Comparison of ENCODE assay signal across 1 cellular context in the genomic region with DNA sequence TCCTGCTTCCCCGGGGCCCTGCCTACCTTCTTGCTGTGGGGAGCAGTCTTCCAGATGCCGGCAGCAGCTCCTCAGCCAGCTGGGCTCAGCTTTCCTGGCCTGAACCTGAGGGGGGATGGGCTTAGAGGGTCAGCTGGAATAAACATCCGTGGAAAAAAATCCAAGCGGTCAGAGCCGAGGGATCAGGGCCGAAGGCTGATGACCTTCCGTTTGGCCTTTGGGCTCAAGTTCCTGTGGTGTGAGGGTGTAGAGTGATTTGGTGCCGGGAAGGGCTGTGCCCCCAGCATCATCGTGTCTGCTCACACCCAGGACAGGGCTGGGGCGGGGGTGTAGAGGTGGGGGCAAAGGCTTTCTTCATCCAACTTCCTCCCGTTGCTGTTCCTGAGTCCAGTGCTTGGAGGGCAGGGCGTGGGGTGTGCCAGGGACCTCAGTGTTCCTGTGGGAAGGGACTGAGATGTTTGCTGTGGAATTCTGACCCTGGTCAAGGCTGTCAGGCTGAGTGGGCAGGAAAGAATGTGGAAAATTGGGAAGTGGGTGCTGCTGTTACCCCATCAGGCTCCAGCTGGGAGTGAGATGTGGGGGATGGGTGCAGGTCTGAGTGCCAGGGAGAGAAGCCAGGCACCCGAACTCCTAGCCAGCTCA.
TF ChIP-seq lines count a peak whose summit lies in the region.

No MANE protein-coding gene starts in this region.

TF ChIP-seq in HepG2, 621 proteins besides CTCF, POLR2A, EP300 and RAD21 (continued from another document):
- TF ChIP-seq, protein P1, sequence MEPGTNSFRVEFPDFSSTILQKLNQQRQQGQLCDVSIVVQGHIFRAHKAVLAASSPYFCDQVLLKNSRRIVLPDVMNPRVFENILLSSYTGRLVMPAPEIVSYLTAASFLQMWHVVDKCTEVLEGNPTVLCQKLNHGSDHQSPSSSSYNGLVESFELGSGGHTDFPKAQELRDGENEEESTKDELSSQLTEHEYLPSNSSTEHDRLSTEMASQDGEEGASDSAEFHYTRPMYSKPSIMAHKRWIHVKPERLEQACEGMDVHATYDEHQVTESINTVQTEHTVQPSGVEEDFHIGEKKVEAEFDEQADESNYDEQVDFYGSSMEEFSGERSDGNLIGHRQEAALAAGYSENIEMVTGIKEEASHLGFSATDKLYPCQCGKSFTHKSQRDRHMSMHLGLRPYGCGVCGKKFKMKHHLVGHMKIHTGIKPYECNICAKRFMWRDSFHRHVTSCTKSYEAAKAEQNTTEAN (CRISPR knock-in tag; conservative IDR thresholded peaks at IDR 0.05) = 0 out of 2 replicates have a peak, but pooled peaks have one; percentile 59
- no peak for TF ChIP-seq ZFP36L2 (CRISPR knock-in tag; IDR thresholded peaks at IDR 0.05)
- TF ChIP-seq, protein P2, sequence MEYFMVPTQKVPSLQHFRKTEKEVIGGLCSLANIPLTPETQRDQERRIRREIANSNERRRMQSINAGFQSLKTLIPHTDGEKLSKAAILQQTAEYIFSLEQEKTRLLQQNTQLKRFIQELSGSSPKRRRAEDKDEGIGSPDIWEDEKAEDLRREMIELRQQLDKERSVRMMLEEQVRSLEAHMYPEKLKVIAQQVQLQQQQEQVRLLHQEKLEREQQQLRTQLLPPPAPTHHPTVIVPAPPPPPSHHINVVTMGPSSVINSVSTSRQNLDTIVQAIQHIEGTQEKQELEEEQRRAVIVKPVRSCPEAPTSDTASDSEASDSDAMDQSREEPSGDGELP (IDR thresholded peaks at IDR 0.05; ENCODE audit: borderline replicate concordance, low read depth) = peak; percentile 99
- TF ChIP-seq RXRB (CRISPR knock-in tag; IDR thresholded peaks at IDR 0.05; ENCODE audit: borderline replicate concordance) = peak; percentile 78; the same call in 1 of the 2 replicates
- peak; percentile 88; the same call in 1 of the 2 replicates for TF ChIP-seq ZNF607 (CRISPR knock-in tag; IDR thresholded peaks at IDR 0.05; ENCODE audit: borderline replicate concordance)
- TF ChIP-seq, protein P3, sequence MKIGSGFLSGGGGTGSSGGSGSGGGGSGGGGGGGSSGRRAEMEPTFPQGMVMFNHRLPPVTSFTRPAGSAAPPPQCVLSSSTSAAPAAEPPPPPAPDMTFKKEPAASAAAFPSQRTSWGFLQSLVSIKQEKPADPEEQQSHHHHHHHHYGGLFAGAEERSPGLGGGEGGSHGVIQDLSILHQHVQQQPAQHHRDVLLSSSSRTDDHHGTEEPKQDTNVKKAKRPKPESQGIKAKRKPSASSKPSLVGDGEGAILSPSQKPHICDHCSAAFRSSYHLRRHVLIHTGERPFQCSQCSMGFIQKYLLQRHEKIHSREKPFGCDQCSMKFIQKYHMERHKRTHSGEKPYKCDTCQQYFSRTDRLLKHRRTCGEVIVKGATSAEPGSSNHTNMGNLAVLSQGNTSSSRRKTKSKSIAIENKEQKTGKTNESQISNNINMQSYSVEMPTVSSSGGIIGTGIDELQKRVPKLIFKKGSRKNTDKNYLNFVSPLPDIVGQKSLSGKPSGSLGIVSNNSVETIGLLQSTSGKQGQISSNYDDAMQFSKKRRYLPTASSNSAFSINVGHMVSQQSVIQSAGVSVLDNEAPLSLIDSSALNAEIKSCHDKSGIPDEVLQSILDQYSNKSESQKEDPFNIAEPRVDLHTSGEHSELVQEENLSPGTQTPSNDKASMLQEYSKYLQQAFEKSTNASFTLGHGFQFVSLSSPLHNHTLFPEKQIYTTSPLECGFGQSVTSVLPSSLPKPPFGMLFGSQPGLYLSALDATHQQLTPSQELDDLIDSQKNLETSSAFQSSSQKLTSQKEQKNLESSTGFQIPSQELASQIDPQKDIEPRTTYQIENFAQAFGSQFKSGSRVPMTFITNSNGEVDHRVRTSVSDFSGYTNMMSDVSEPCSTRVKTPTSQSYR (CRISPR knock-in tag; IDR thresholded peaks at IDR 0.05; ENCODE audit: borderline replicate concordance) = peak; percentile 89
- no peak for TF ChIP-seq SRY (CRISPR knock-in tag; IDR thresholded peaks at IDR 0.05)
- peak; percentile 68 for TF ChIP-seq SAP130 (CRISPR knock-in tag; IDR thresholded peaks at IDR 0.05; ENCODE audit: low read depth)
- no peak for TF ChIP-seq SOX6 (IDR thresholded peaks at IDR 0.05)
- TF ChIP-seq SOX6 (CRISPR knock-in tag; IDR thresholded peaks at IDR 0.05) = peak; percentile 10; the same call in 1 of the 2 replicates
- peak; percentile 79 for TF ChIP-seq SALL1 (CRISPR knock-in tag; IDR thresholded peaks at IDR 0.05)
- peak; percentile 47; the same call in 1 of the 2 replicates for TF ChIP-seq ARNTL (CRISPR knock-in tag; IDR thresholded peaks at IDR 0.05)
- peak; percentile 75; the same call in 1 of the 2 replicates for TF ChIP-seq NR2F2 (IDR thresholded peaks at IDR 0.05; ENCODE audit: borderline replicate concordance, low read depth)
- TF ChIP-seq KDM3A (CRISPR knock-in tag; IDR thresholded peaks at IDR 0.05; ENCODE audit: low read depth) = no peak
- TF ChIP-seq, protein P4, sequence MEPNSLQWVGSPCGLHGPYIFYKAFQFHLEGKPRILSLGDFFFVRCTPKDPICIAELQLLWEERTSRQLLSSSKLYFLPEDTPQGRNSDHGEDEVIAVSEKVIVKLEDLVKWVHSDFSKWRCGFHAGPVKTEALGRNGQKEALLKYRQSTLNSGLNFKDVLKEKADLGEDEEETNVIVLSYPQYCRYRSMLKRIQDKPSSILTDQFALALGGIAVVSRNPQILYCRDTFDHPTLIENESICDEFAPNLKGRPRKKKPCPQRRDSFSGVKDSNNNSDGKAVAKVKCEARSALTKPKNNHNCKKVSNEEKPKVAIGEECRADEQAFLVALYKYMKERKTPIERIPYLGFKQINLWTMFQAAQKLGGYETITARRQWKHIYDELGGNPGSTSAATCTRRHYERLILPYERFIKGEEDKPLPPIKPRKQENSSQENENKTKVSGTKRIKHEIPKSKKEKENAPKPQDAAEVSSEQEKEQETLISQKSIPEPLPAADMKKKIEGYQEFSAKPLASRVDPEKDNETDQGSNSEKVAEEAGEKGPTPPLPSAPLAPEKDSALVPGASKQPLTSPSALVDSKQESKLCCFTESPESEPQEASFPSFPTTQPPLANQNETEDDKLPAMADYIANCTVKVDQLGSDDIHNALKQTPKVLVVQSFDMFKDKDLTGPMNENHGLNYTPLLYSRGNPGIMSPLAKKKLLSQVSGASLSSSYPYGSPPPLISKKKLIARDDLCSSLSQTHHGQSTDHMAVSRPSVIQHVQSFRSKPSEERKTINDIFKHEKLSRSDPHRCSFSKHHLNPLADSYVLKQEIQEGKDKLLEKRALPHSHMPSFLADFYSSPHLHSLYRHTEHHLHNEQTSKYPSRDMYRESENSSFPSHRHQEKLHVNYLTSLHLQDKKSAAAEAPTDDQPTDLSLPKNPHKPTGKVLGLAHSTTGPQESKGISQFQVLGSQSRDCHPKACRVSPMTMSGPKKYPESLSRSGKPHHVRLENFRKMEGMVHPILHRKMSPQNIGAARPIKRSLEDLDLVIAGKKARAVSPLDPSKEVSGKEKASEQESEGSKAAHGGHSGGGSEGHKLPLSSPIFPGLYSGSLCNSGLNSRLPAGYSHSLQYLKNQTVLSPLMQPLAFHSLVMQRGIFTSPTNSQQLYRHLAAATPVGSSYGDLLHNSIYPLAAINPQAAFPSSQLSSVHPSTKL (CRISPR knock-in tag; IDR thresholded peaks at IDR 0.05) = peak; percentile 58
- no peak for TF ChIP-seq SP1 (IDR thresholded peaks at IDR 0.05)
- no peak for TF ChIP-seq SP1 (CRISPR knock-in tag; IDR thresholded peaks at IDR 0.05)
- TF ChIP-seq GABPA (IDR thresholded peaks at IDR 0.05; ENCODE audit: low read depth, low read length) = peak; percentile 15; the same call in 1 of the 2 replicates
- peak; percentile 67 for TF ChIP-seq GABPA (CRISPR knock-in tag; IDR thresholded peaks at IDR 0.05; ENCODE audit: low read depth)
- peak; percentile 36; the same call in 1 of the 2 replicates for TF ChIP-seq HNF4G (IDR thresholded peaks at IDR 0.05; ENCODE audit: borderline replicate concordance, low read depth, low read length)
- TF ChIP-seq HNF4G (CRISPR knock-in tag; IDR thresholded peaks at IDR 0.05; ENCODE audit: borderline replicate concordance, low read depth) = peak; percentile 57; the same call in 1 of the 2 replicates
- peak; percentile 98 for TF ChIP-seq ZNF264 (CRISPR knock-in tag; IDR thresholded peaks at IDR 0.05)
- TF ChIP-seq NR2C2 (CRISPR knock-in tag; IDR thresholded peaks at IDR 0.05; ENCODE audit: borderline replicate concordance) = peak; percentile 79; the same call in 1 of the 2 replicates
- TF ChIP-seq ZNF354B (CRISPR knock-in tag; IDR thresholded peaks at IDR 0.05) = no peak
- 0 out of 2 replicates have a peak, but pooled peaks have one; percentile 3 for TF ChIP-seq ZNF124 (CRISPR knock-in tag; IDR thresholded peaks at IDR 0.05)
- peak; percentile 42; the same call in 1 of the 2 replicates for TF ChIP-seq ZSCAN29 (CRISPR knock-in tag; conservative IDR thresholded peaks at IDR 0.05)
- TF ChIP-seq, protein P5, sequence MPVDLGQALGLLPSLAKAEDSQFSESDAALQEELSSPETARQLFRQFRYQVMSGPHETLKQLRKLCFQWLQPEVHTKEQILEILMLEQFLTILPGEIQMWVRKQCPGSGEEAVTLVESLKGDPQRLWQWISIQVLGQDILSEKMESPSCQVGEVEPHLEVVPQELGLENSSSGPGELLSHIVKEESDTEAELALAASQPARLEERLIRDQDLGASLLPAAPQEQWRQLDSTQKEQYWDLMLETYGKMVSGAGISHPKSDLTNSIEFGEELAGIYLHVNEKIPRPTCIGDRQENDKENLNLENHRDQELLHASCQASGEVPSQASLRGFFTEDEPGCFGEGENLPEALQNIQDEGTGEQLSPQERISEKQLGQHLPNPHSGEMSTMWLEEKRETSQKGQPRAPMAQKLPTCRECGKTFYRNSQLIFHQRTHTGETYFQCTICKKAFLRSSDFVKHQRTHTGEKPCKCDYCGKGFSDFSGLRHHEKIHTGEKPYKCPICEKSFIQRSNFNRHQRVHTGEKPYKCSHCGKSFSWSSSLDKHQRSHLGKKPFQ (CRISPR knock-in tag; IDR thresholded peaks at IDR 0.05; ENCODE audit: insufficient replicate concordance) = peak; percentile 99
- TF ChIP-seq HIVEP1 (CRISPR knock-in tag; IDR thresholded peaks at IDR 0.05) = no peak
- no peak for TF ChIP-seq TBX3 (IDR thresholded peaks at IDR 0.05; ENCODE audit: borderline replicate concordance)
- 0 out of 2 replicates have a peak, but pooled peaks have one; percentile 69 for TF ChIP-seq ZNF572 (CRISPR knock-in tag; IDR thresholded peaks at IDR 0.05)
- no peak for TF ChIP-seq ARNT2 (CRISPR knock-in tag; IDR thresholded peaks at IDR 0.05; ENCODE audit: low read depth)
- TF ChIP-seq ZNF746 (CRISPR knock-in tag; IDR thresholded peaks at IDR 0.05) = peak; percentile 63
- no peak for TF ChIP-seq ZNF207 (IDR thresholded peaks at IDR 0.05; ENCODE audit: borderline replicate concordance)
- TF ChIP-seq ZFP41 (CRISPR knock-in tag; IDR thresholded peaks at IDR 0.05; ENCODE audit: borderline replicate concordance) = 0 out of 2 replicates have a peak, but pooled peaks have one; percentile 19
- TF ChIP-seq SMYD3 (CRISPR knock-in tag; IDR thresholded peaks at IDR 0.05) = 0 out of 2 replicates have a peak, but pooled peaks have one; percentile 50
- TF ChIP-seq, protein P6, sequence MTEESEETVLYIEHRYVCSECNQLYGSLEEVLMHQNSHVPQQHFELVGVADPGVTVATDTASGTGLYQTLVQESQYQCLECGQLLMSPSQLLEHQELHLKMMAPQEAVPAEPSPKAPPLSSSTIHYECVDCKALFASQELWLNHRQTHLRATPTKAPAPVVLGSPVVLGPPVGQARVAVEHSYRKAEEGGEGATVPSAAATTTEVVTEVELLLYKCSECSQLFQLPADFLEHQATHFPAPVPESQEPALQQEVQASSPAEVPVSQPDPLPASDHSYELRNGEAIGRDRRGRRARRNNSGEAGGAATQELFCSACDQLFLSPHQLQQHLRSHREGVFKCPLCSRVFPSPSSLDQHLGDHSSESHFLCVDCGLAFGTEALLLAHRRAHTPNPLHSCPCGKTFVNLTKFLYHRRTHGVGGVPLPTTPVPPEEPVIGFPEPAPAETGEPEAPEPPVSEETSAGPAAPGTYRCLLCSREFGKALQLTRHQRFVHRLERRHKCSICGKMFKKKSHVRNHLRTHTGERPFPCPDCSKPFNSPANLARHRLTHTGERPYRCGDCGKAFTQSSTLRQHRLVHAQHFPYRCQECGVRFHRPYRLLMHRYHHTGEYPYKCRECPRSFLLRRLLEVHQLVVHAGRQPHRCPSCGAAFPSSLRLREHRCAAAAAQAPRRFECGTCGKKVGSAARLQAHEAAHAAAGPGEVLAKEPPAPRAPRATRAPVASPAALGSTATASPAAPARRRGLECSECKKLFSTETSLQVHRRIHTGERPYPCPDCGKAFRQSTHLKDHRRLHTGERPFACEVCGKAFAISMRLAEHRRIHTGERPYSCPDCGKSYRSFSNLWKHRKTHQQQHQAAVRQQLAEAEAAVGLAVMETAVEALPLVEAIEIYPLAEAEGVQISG (CRISPR knock-in tag; IDR thresholded peaks at IDR 0.05) = peak; percentile 63; the same call in 1 of the 2 replicates
- peak; percentile 51; the same call in 1 of the 2 replicates for TF ChIP-seq ZMYM2 (CRISPR knock-in tag; IDR thresholded peaks at IDR 0.05)
